1 cellular context compared by ENCODE assay signal in the genomic region with DNA sequence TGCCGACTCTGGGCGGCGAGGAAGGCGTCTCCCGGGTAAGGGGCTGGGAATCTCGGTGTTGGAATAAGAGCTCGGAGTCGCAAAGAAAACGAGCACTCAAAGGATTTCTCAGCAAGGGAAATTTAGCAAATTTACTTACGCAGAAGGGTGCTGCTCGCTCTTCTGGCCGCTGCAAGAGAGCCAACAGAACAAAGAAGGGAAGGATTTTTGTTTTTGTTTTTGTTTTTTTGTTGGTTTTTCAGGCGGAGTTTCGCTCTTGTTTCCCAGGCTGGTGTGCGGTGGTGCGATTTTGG.
TF ChIP-seq lines count a peak whose summit lies in the region.

No MANE protein-coding gene starts in this region.

TF ChIP-seq in IMR-90, 13 proteins besides CTCF, POLR2A, EP300 and RAD21:
- TF ChIP-seq CHD1 (IDR thresholded peaks at IDR 0.05; ENCODE audit: low read depth, low read length) (no peak), RCOR1 (IDR thresholded peaks at IDR 0.05; ENCODE audit: insufficient replicate concordance, low read length) (no peak), NFE2L2 (IDR thresholded peaks at IDR 0.05; ENCODE audit: low read depth, low read length) (no peak), MAFK (IDR thresholded peaks at IDR 0.05; ENCODE audit: low read depth, low read length) (no peak), MXI1 (IDR thresholded peaks at IDR 0.05; ENCODE audit: borderline replicate concordance, low read depth, low read length) (no peak), MAZ (IDR thresholded peaks at IDR 0.05; ENCODE audit: borderline replicate concordance, low read depth, low read length) (no peak), RFX5 (IDR thresholded peaks at IDR 0.05; ENCODE audit: low read depth, low read length) (no peak), FOS (IDR thresholded peaks at IDR 0.05; ENCODE audit: low read depth, low read length) (no peak)
- TF ChIP-seq, protein P1, sequence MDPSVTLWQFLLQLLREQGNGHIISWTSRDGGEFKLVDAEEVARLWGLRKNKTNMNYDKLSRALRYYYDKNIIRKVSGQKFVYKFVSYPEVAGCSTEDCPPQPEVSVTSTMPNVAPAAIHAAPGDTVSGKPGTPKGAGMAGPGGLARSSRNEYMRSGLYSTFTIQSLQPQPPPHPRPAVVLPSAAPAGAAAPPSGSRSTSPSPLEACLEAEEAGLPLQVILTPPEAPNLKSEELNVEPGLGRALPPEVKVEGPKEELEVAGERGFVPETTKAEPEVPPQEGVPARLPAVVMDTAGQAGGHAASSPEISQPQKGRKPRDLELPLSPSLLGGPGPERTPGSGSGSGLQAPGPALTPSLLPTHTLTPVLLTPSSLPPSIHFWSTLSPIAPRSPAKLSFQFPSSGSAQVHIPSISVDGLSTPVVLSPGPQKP (IDR thresholded peaks at IDR 0.05; ENCODE audit: borderline replicate concordance, low read depth, low read length) = no peak
